Comparison of ENCODE assay signal across 8 cellular contexts in the genomic region with DNA sequence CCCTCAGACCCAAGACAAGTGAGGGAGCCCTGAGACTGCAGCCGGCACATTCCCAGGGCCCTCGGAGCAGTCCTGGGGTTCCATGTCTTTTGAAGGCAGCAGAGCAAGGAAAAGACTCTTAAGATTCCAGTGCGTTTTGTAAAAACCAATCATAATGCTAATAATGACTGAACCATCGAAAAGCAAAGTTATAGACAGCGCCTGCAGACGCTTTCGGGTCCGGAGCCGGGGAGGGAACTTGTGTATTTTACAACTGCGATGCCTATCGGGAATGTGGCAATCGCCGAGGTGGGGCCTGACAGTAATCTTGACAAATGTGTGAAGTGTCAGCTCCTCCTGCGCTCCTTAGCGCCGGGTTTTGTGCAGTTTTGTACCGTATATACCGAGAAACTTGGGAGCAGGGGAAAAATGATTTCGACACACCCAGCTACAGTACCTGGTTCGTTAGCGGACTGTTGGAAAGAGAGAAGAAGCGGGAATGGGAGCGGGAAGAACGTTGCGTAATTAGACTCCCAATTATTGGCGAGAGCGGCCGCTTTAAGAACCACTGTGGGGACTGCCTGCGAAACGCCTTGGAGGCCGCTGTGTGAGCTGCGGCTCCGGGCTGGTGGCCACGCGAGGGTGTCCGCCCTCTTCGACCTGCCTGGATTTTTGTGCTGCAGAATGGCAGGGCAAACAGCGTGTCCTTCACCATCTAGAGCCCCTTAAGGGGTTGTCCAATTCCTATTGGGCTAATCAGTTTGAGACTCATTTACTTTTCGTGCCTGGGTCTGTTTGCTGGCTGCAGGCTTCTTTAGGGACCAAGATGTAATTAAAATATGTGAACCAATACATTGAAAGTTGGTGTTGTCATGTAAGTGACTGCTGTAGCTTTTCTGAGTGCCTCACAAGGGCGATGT. TPM values are rescaled to one million over a fixed set of nuclear protein-coding genes. Genes with fewer than 3 reads are reported as not detected.
DNase-seq lines count a peak whose midpoint lies in the region; ATAC-seq and TF ChIP-seq lines count a peak whose summit lies in the region.

No MANE protein-coding gene starts in this region.

- peaks cover 35% of the 10 kb centered on the region; the same call in 1 of the 2 replicates for H3F3A ChIP-seq in PC-9 (ENCODE audit: insufficient read depth, low read depth)

- H3K36me3 ChIP-seq in PC-9 (ENCODE audit: low read depth), result no peaks in the 10 kb centered on the region

- intact Hi-C loops in PC-9 (cut with micrococcal nuclease; ENCODE audit: unreplicated experiment), result loop anchor here (1.0 to 10.0 kb wide), 7 partner anchors 16 to 307 kb away; no protein-coding TSS in a partner anchor

- no peak for TF ChIP-seq CTCF in PC-9 (conservative IDR thresholded peaks at IDR 0.05)

- no peak for ATAC-seq in activated CD8-positive, alpha-beta memory T cell treated with anti-CD3 and anti-CD28 coated beads, Interleukin-2, amount 10 ng/mL, durations not matched to agents 7 days and 5 days
- ATAC-seq in stimulated activated effector memory CD8-positive, alpha-beta T cell treated with anti-CD3 and anti-CD28 coated beads, Interleukin-12 subunit alpha, Interleukin-12 subunit beta, amount 100 ng/mL, for 72 hours, result no peak
- ATAC-seq in GM21576 (IDR thresholded peaks at IDR 0.05; ENCODE audit: unreplicated experiment), result no peak

- peak overlapping the region; percentile 74 for H2AFZ ChIP-seq in PC-9

- no peaks in the 10 kb centered on the region for H3K9me2 ChIP-seq in PC-9 (ENCODE audit: insufficient read depth)

- POLR2A ChIA-PET in PC-9 (lab: Charles Lee; ENCODE audit: unreplicated experiment), result interaction anchor here (0.8 kb wide), 1 partner anchor 124 kb away, joined by 5 read pairs; no protein-coding TSS in a partner anchor

- H3K4me1 Mint-ChIP-seq in activated CD8-positive, alpha-beta memory T cell treated with anti-CD3 and anti-CD28 coated beads, Interleukin-2, amount 10 ng/mL, durations not matched to agents 7 days and 5 days, result peaks cover 51% of the 10 kb centered on the region
- H3K4me1 Mint-ChIP-seq in stimulated activated effector memory CD8-positive, alpha-beta T cell treated with anti-CD3 and anti-CD28 coated beads, Interleukin-12 subunit alpha, Interleukin-12 subunit beta, amount 100 ng/mL, for 72 hours, result peaks cover 48% of the 10 kb centered on the region

- no peaks in the 10 kb centered on the region for H3K9me3 ChIP-seq in PC-9 (ENCODE audit: insufficient read depth, low read depth)

- DNase-seq in activated CD8-positive, alpha-beta memory T cell treated with anti-CD3 and anti-CD28 coated beads, Interleukin-2, amount 10 ng/mL, durations not matched to agents 7 days and 5 days, result no peak
- DNase-seq in activated CD8-positive, alpha-beta memory T cell treated with anti-CD3 and anti-CD28 coated beads, Interleukin-2, amount 50 U/mL, for 4 hours, result no peak
- DNase-seq in PC-9 (peak; percentile 70 to 84), cortex of kidney (lab: John Stamatoyannopoulos, UW) (no peak)
- DNase-seq in stimulated activated effector memory CD8-positive, alpha-beta T cell treated with anti-CD3 and anti-CD28 coated beads, Interleukin-12 subunit alpha, Interleukin-12 subunit beta, amount 100 ng/mL, for 72 hours (ENCODE audit: low spot score in 2 of 2), result no peak

- no peaks in the 10 kb centered on the region for H3K9me3 Mint-ChIP-seq in activated CD8-positive, alpha-beta memory T cell treated with anti-CD3 and anti-CD28 coated beads, Interleukin-2, amount 10 ng/mL, durations not matched to agents 7 days and 5 days (ENCODE audit: low read depth)
- no peaks in the 10 kb centered on the region for H3K9me3 Mint-ChIP-seq in stimulated activated effector memory CD8-positive, alpha-beta T cell treated with anti-CD3 and anti-CD28 coated beads, Interleukin-12 subunit alpha, Interleukin-12 subunit beta, amount 100 ng/mL, for 72 hours

- H3K4me3 Mint-ChIP-seq in activated CD8-positive, alpha-beta memory T cell treated with anti-CD3 and anti-CD28 coated beads, Interleukin-2, amount 10 ng/mL, durations not matched to agents 7 days and 5 days, result peak overlapping the region; percentile 83
- H3K4me3 Mint-ChIP-seq in stimulated activated effector memory CD8-positive, alpha-beta T cell treated with anti-CD3 and anti-CD28 coated beads, Interleukin-12 subunit alpha, Interleukin-12 subunit beta, amount 100 ng/mL, for 72 hours, result peak overlapping the region; percentile 93

- H3K27ac Mint-ChIP-seq in activated CD8-positive, alpha-beta memory T cell treated with anti-CD3 and anti-CD28 coated beads, Interleukin-2, amount 10 ng/mL, durations not matched to agents 7 days and 5 days, result peak overlapping the region; percentile 46
- peak overlapping the region; percentile 59 for H3K27ac Mint-ChIP-seq in stimulated activated effector memory CD8-positive, alpha-beta T cell treated with anti-CD3 and anti-CD28 coated beads, Interleukin-12 subunit alpha, Interleukin-12 subunit beta, amount 100 ng/mL, for 72 hours

- peak overlapping the region; percentile 80 for H3K4me3 ChIP-seq in PC-9

- H3K27ac ChIP-seq in PC-9 (peak overlapping the region; percentile 87), cingulate gyrus (ENCODE audit: low read depth, low read length) (peak overlapping the region; percentile 70), layer of hippocampus (ENCODE audit: low read depth, low read length) (peak overlapping the region; percentile 77)

- peaks cover 9% of the 10 kb centered on the region for H3K36me3 Mint-ChIP-seq in activated CD8-positive, alpha-beta memory T cell treated with anti-CD3 and anti-CD28 coated beads, Interleukin-2, amount 10 ng/mL, durations not matched to agents 7 days and 5 days
- peaks cover 62% of the 10 kb centered on the region for H3K36me3 Mint-ChIP-seq in stimulated activated effector memory CD8-positive, alpha-beta T cell treated with anti-CD3 and anti-CD28 coated beads, Interleukin-12 subunit alpha, Interleukin-12 subunit beta, amount 100 ng/mL, for 72 hours

- H3K4me2 ChIP-seq in PC-9, result peak overlapping the region; percentile 77

- peaks cover 70% of the 10 kb centered on the region for H3K79me2 ChIP-seq in PC-9 (ENCODE audit: low read depth)

- peaks cover 20% of the 10 kb centered on the region for H4K20me1 ChIP-seq in PC-9 (ENCODE audit: insufficient read depth)

- H3K27me3 ChIP-seq in PC-9 (ENCODE audit: insufficient read depth, low read depth) (no peaks in the 10 kb centered on the region), layer of hippocampus (ENCODE audit: control insufficient read depth, insufficient read depth, low read length) (peaks cover 2% of the 10 kb centered on the region)

- CTCF ChIA-PET in activated CD8-positive, alpha-beta memory T cell treated with anti-CD3 and anti-CD28 coated beads, Interleukin-2, amount 10 ng/mL, durations not matched to agents 7 days and 5 days (lab: Charles Lee), result interaction anchor here (3.5 kb wide), 1 partner anchor 67 kb away, joined by 11 read pairs; no protein-coding TSS in a partner anchor
- CTCF ChIA-PET in PC-9 (lab: Charles Lee), result interaction anchor here (0.7 to 1.3 kb wide), 3 partner anchors 8 to 306 kb away, joined by 5 to 24 read pairs (median 19); no protein-coding TSS in a partner anchor

- H3K4me1 ChIP-seq in PC-9 (replicated peaks; ENCODE audit: insufficient read depth), result peaks cover 51% of the 10 kb centered on the region

- BruUV-seq in PC-9 (replicated peaks; lab: Mats Ljungman, UMichigan), result no TSS peak

- H3K27me3 Mint-ChIP-seq in activated CD8-positive, alpha-beta memory T cell treated with anti-CD3 and anti-CD28 coated beads, Interleukin-2, amount 10 ng/mL, durations not matched to agents 7 days and 5 days, result peaks cover 78% of the 10 kb centered on the region

RNA-seq across cellular contexts. Expression of a gene that starts 2.4 kb away (rescaled TPM):
- 10 to 100 TPM; 15.6 to 42.5 TPM for total RNA-seq in activated CD8-positive, alpha-beta memory T cell treated with anti-CD3 and anti-CD28 coated beads, Interleukin-2, amount 10 ng/mL, durations not matched to agents 7 days and 5 days
- total RNA-seq in PC-9 (2021), result 127 and 163 TPM in 2 replicates

Comparison
In these comparisons a context has a peak if more than half of its experiments do, and no peak if none do; other contexts are left out.
1. DNase-seq: peak in PC-9 (2 of 2); none in activated CD8-positive, alpha-beta memory T cell treated with anti-CD3 and anti-CD28 coated beads, Interleukin-2, amount 10 ng/mL, durations not matched to agents 7 days and 5 days (single experiment), activated CD8-positive, alpha-beta memory T cell treated with anti-CD3 and anti-CD28 coated beads, Interleukin-2, amount 50 U/mL, for 4 hours (single experiment), stimulated activated effector memory CD8-positive, alpha-beta T cell treated with anti-CD3 and anti-CD28 coated beads, Interleukin-12 subunit alpha, Interleukin-12 subunit beta, amount 100 ng/mL, for 72 hours (0 of 2) and cortex of kidney (single experiment).
2. Peak in every context shown above with its lines, with median percentiles within 50 percentile points of each other: H3K27ac ChIP-seq.